2 cellular contexts compared by ENCODE assay signal in genomic region chr15:65050270-65050669, GRCh38.
TF ChIP-seq lines count a peak whose summit lies in the region.

No MANE protein-coding gene starts in this region.

TF ChIP-seq in GM12878, 131 proteins besides CTCF, POLR2A, EP300 and RAD21:
- TF ChIP-seq EZH2 (IDR thresholded peaks at IDR 0.05; ENCODE audit: borderline replicate concordance, control insufficient read depth, low read depth, low read length) (no peak), MLLT1 (IDR thresholded peaks at IDR 0.05) (no peak), IKZF2 (IDR thresholded peaks at IDR 0.05) (peak; percentile 24 to 27; a peak in 2 of 4 replicates), IKZF1 (conservative IDR thresholded peaks at IDR 0.05) (0 out of 2 replicates have a peak, but pooled peaks have one; percentile 25), POU2F2 (IDR thresholded peaks at IDR 0.05; ENCODE audit: borderline replicate concordance, low read depth, low read length) (0 out of 3 replicates have a peak, but pooled peaks have one; percentile 6), ATF2 (IDR thresholded peaks at IDR 0.05; ENCODE audit: low read length) (no peak), RUNX3 (IDR thresholded peaks at IDR 0.05; ENCODE audit: low read length) (peak; percentile 56), TAF1 (IDR thresholded peaks at IDR 0.05; ENCODE audit: borderline replicate concordance, low read depth, low read length) (no peak)

TF ChIP-seq in SK-N-SH, 30 proteins besides CTCF, POLR2A, EP300 and RAD21:
- no peak for TF ChIP-seq RXRA (IDR thresholded peaks at IDR 0.05; ENCODE audit: borderline replicate concordance, low read depth)
- TF ChIP-seq SMC3 (IDR thresholded peaks at IDR 0.05; ENCODE audit: low read depth, low read length), result no peak
- no peak for TF ChIP-seq GATA2 (CRISPR knock-in tag; IDR thresholded peaks at IDR 0.05)
- no peak for TF ChIP-seq FOXM1 (IDR thresholded peaks at IDR 0.05; ENCODE audit: low read depth)
- no peak for TF ChIP-seq YY1 (IDR thresholded peaks at IDR 0.05; ENCODE audit: low read depth)
- TF ChIP-seq MEF2A (IDR thresholded peaks at IDR 0.05; ENCODE audit: borderline replicate concordance, low read depth), result no peak
